7 cellular contexts compared by ENCODE assay signal in genomic region chr17:1718362-1719165, GRCh38. TPM values are rescaled to one million over a fixed set of nuclear protein-coding genes. Genes with fewer than 3 reads are reported as not detected.
DNase-seq lines count a peak whose midpoint lies in the region; ATAC-seq and TF ChIP-seq lines count a peak whose summit lies in the region.
"Had no signal": no experiment of that assay in that cellular context is flagged by ENCODE, and none has a peak within 500 bp of the region (broad histone marks: within the 10 kb centered on the region; RNA-seq: fewer than 3 reads in every experiment).

No MANE protein-coding gene starts in this region.

- peaks cover 31% of the 10 kb centered on the region for H3K4me1 Mint-ChIP-seq in CD8-positive, alpha-beta T cell (ENCODE audit: low read depth)
- peaks cover 10% of the 10 kb centered on the region for H3K4me1 Mint-ChIP-seq in activated T-helper 17 cell treated with anti-CD3 and anti-CD28 coated beads, Interleukin-2, amount 50 U/mL, for 72 hours
- peaks cover 23 to 48% (median 31%) of the 10 kb centered on the region in 7 donors for H3K4me1 Mint-ChIP-seq in naive thymus-derived CD4-positive, alpha-beta T cell

- ATAC-seq in CD8-positive, alpha-beta T cell: no peak
- no peak for ATAC-seq in activated T-helper 17 cell treated with anti-CD3 and anti-CD28 coated beads, Interleukin-2, amount 50 U/mL, for 72 hours (replicated peaks)
- no peak for ATAC-seq in naive thymus-derived CD4-positive, alpha-beta T cell
- ATAC-seq in HG03432 (IDR thresholded peaks at IDR 0.05; ENCODE audit: unreplicated experiment): no peak

- no peak overlapping the region for H3K4me3 ChIP-seq in CD8-positive, alpha-beta T cell (ENCODE audit: low read depth, low read length)
- no peak overlapping the region for H3K4me3 ChIP-seq in naive thymus-derived CD4-positive, alpha-beta T cell (ENCODE audit: low read length)

- TF ChIP-seq CTCF in CD8-positive, alpha-beta T cell (IDR thresholded peaks at IDR 0.05): no peak

- peaks cover 2% of the 10 kb centered on the region for H3K27me3 Mint-ChIP-seq in CD8-positive, alpha-beta T cell (ENCODE audit: low read depth)
- no peaks in the 10 kb centered on the region for H3K27me3 Mint-ChIP-seq in activated T-helper 17 cell treated with anti-CD3 and anti-CD28 coated beads, Interleukin-2, amount 50 U/mL, for 72 hours
- peaks cover 0 to 9% (median 0%) of the 10 kb centered on the region in 5 donors for H3K27me3 Mint-ChIP-seq in naive thymus-derived CD4-positive, alpha-beta T cell

- intact Hi-C loops in CD8-positive, alpha-beta T cell (cut with DNase I, micrococcal nuclease): loop anchor here (5.0 to 10.0 kb wide), 2 partner anchors 156 to 586 kb away; partner anchors contain the start of genes PITPNA (in 1 of the 2), SMG6 (in 1 of the 2) and SRR (in 1 of the 2)
- intact Hi-C loops in naive thymus-derived CD4-positive, alpha-beta T cell (cut with micrococcal nuclease): loop anchor here (5.0 kb wide), 1 partner anchor 51 kb away; no protein-coding TSS in a partner anchor

- no peaks in the 10 kb centered on the region for H3K36me3 ChIP-seq in CD8-positive, alpha-beta T cell (ENCODE audit: insufficient read depth, low read length)
- H3K36me3 ChIP-seq in naive thymus-derived CD4-positive, alpha-beta T cell (ENCODE audit: control insufficient read depth in 2 of 3, insufficient read depth in 3 of 3, low read length in 3 of 3): no peaks in the 10 kb centered on the region

- H3K4me1 ChIP-seq in CD8-positive, alpha-beta T cell (ENCODE audit: insufficient read depth, low read length): peaks cover 41% of the 10 kb centered on the region
- H3K4me1 ChIP-seq in naive thymus-derived CD4-positive, alpha-beta T cell (ENCODE audit: control insufficient read depth in 2 of 2, insufficient read depth in 2 of 2, low read length in 2 of 2): peaks cover 25 to 32% of the 10 kb centered on the region in 2 donors

- peak overlapping the region; percentile 18 for H3K4me3 Mint-ChIP-seq in CD8-positive, alpha-beta T cell
- H3K4me3 Mint-ChIP-seq in activated T-helper 17 cell treated with anti-CD3 and anti-CD28 coated beads, Interleukin-2, amount 50 U/mL, for 72 hours: peak overlapping the region; percentile 94
- H3K4me3 Mint-ChIP-seq in naive thymus-derived CD4-positive, alpha-beta T cell: peak overlapping the region in 6 of 10 donors; percentile 21 to 98 (median 54)

- POLR2A ChIA-PET in CD8-positive, alpha-beta T cell (lab: Charles Lee): interaction anchor here (0.5 to 2.1 kb wide), 3 partner anchors 45 to 109 kb away, joined by 3 to 17 read pairs (median 4); no protein-coding TSS in a partner anchor
- POLR2A ChIA-PET in naive thymus-derived CD4-positive, alpha-beta T cell (lab: Charles Lee): interaction anchor here (2.2 kb wide), 1 partner anchor 65 kb away, joined by 6 read pairs; no protein-coding TSS in a partner anchor

- H3K27me3 ChIP-seq in CD8-positive, alpha-beta T cell (ENCODE audit: insufficient read depth, low read length): peaks cover 4% of the 10 kb centered on the region
- H3K27me3 ChIP-seq in naive thymus-derived CD4-positive, alpha-beta T cell (ENCODE audit: control insufficient read depth in 2 of 2, insufficient read depth in 2 of 2, low read length in 2 of 2): peaks cover 0 to 7% of the 10 kb centered on the region in 2 donors

- CTCF ChIA-PET in CD8-positive, alpha-beta T cell (lab: Charles Lee): interaction anchor here (1.4 to 9.6 kb wide), 2 partner anchors 51 to 65 kb away, joined by 4 to 144 read pairs; no protein-coding TSS in a partner anchor
- CTCF ChIA-PET in naive thymus-derived CD4-positive, alpha-beta T cell (lab: Charles Lee): interaction anchor here (0.6 to 7.6 kb wide), 2 partner anchors 35 to 64 kb away, joined by 4 to 51 read pairs; no protein-coding TSS in a partner anchor

- no peak overlapping the region for H3K27ac ChIP-seq in CD8-positive, alpha-beta T cell (ENCODE audit: low read depth, low read length)
- H3K27ac ChIP-seq in naive thymus-derived CD4-positive, alpha-beta T cell (ENCODE audit: low read depth, low read length): no peak overlapping the region

- H3K36me3 Mint-ChIP-seq in CD8-positive, alpha-beta T cell: no peaks in the 10 kb centered on the region
- peaks cover 7% of the 10 kb centered on the region for H3K36me3 Mint-ChIP-seq in activated T-helper 17 cell treated with anti-CD3 and anti-CD28 coated beads, Interleukin-2, amount 50 U/mL, for 72 hours (ENCODE audit: low read depth)
- peaks cover 0 to 4% (median 0%) of the 10 kb centered on the region in 5 donors for H3K36me3 Mint-ChIP-seq in naive thymus-derived CD4-positive, alpha-beta T cell

- H3K27ac Mint-ChIP-seq in CD8-positive, alpha-beta T cell: no peak overlapping the region
- peak overlapping the region; percentile 98 for H3K27ac Mint-ChIP-seq in activated T-helper 17 cell treated with anti-CD3 and anti-CD28 coated beads, Interleukin-2, amount 50 U/mL, for 72 hours
- H3K27ac Mint-ChIP-seq in naive thymus-derived CD4-positive, alpha-beta T cell: peak overlapping the region in 2 of 9 donors; percentile 15 to 99

- H3K9me3 Mint-ChIP-seq in CD8-positive, alpha-beta T cell: no peaks in the 10 kb centered on the region
- H3K9me3 Mint-ChIP-seq in activated T-helper 17 cell treated with anti-CD3 and anti-CD28 coated beads, Interleukin-2, amount 50 U/mL, for 72 hours: no peaks in the 10 kb centered on the region
- H3K9me3 Mint-ChIP-seq in naive thymus-derived CD4-positive, alpha-beta T cell: no peaks in the 10 kb centered on the region

- no peaks in the 10 kb centered on the region for H3K9me3 ChIP-seq in CD8-positive, alpha-beta T cell (ENCODE audit: low read length)
- H3K9me3 ChIP-seq in naive thymus-derived CD4-positive, alpha-beta T cell (ENCODE audit: control insufficient read depth in 2 of 3, low read length in 3 of 3): no peaks in the 10 kb centered on the region

- DNase-seq in CD8-positive, alpha-beta T cell: no peak
- no peak for DNase-seq in naive thymus-derived CD4-positive, alpha-beta T cell
- DNase-seq in 8988T: no peak
- DNase-seq in activated CD4-positive, CD25-positive, alpha-beta regulatory T cell treated with anti-CD3 and anti-CD28 coated beads, Interleukin-2, amount 50 U/mL, for 72 hours: no peak
- DNase-seq: NCI-H2227 treated with DMSO at 0.1 percent for 48 hours had no signal

RNA-seq across cellular contexts. Expression of gene WDR81, which starts 5.9 kb away (rescaled TPM):
- total RNA-seq in CD8-positive, alpha-beta T cell: 10 to 100 TPM; 18.9 to 20.4 TPM
- total RNA-seq in activated T-helper 17 cell treated with anti-CD3 and anti-CD28 coated beads, Interleukin-2, amount 50 U/mL, for 72 hours: 10 to 100 TPM; 13.2 to 20.2 TPM
- 10 to 100 TPM; 30.7 to 55.1 (median 38.3) TPM for total RNA-seq in naive thymus-derived CD4-positive, alpha-beta T cell
- 10 to 100 TPM in 1 of 2 donors, 1 to 10 TPM in 1; 9.8 to 25.5 TPM for polyA plus RNA-seq in naive thymus-derived CD4-positive, alpha-beta T cell

RNA-seq across cellular contexts. Expression of gene TLCD2, which starts 8.4 kb away (rescaled TPM):
- total RNA-seq in CD8-positive, alpha-beta T cell: under 1 TPM; 0.11 to 0.14 TPM
- total RNA-seq in activated T-helper 17 cell treated with anti-CD3 and anti-CD28 coated beads, Interleukin-2, amount 50 U/mL, for 72 hours: 1 to 10 TPM in 1 of 2 donors, under 1 TPM in 1; 0.26 to 1.1 TPM
- total RNA-seq in naive thymus-derived CD4-positive, alpha-beta T cell: under 1 TPM in 4 of 5 experiments, not detected in 1; 0.05 to 0.49 (median 0.08) TPM
- polyA plus RNA-seq in naive thymus-derived CD4-positive, alpha-beta T cell: not detected

RNA-seq across cellular contexts. Expression of gene SERPINF2, which starts 24.1 kb away (rescaled TPM):
- total RNA-seq in CD8-positive, alpha-beta T cell: under 1 TPM; 0.22 to 0.28 TPM
- total RNA-seq in activated T-helper 17 cell treated with anti-CD3 and anti-CD28 coated beads, Interleukin-2, amount 50 U/mL, for 72 hours: under 1 TPM; 0.45 to 0.85 TPM
- total RNA-seq in naive thymus-derived CD4-positive, alpha-beta T cell: 1 to 10 TPM in 1 of 5 experiments, under 1 TPM in 4; 0.27 to 1.4 (median 0.65) TPM
- polyA plus RNA-seq in naive thymus-derived CD4-positive, alpha-beta T cell: not detected

RNA-seq across cellular contexts. Expression of gene PRPF8, which starts 33.9 kb away (rescaled TPM):
- 100 to 1,000 TPM; 572 to 611 TPM for total RNA-seq in CD8-positive, alpha-beta T cell
- 100 to 1,000 TPM; 353 to 426 TPM for total RNA-seq in activated T-helper 17 cell treated with anti-CD3 and anti-CD28 coated beads, Interleukin-2, amount 50 U/mL, for 72 hours
- total RNA-seq in naive thymus-derived CD4-positive, alpha-beta T cell: 100 to 1,000 TPM; 388 to 554 (median 460) TPM
- 100 to 1,000 TPM; 167 to 272 TPM for polyA plus RNA-seq in naive thymus-derived CD4-positive, alpha-beta T cell

RNA-seq across cellular contexts. Expression of gene SERPINF1, which starts 43.3 kb away (rescaled TPM):
- 10 to 100 TPM; 19.7 to 20.2 TPM for total RNA-seq in CD8-positive, alpha-beta T cell
- total RNA-seq in activated T-helper 17 cell treated with anti-CD3 and anti-CD28 coated beads, Interleukin-2, amount 50 U/mL, for 72 hours: not detected
- total RNA-seq in naive thymus-derived CD4-positive, alpha-beta T cell: 10 to 100 TPM in 1 of 5 experiments, 1 to 10 TPM in 3, not detected in 1; 1.5 to 12.1 (median 4.9) TPM
- polyA plus RNA-seq in naive thymus-derived CD4-positive, alpha-beta T cell: 1 to 10 TPM; 4.6 to 8.9 TPM

Comparison
In these comparisons a context has a peak if more than half of its experiments do, and no peak if none do; other contexts are left out.
1. H3K4me3 Mint-ChIP-seq: peak in every context shown above with its lines; median percentile 94 in activated T-helper 17 cell treated with anti-CD3 and anti-CD28 coated beads, Interleukin-2, amount 50 U/mL, for 72 hours; 54 in naive thymus-derived CD4-positive, alpha-beta T cell; 18 in CD8-positive, alpha-beta T cell.